8 cellular contexts compared by ENCODE assay signal in the genomic region with DNA sequence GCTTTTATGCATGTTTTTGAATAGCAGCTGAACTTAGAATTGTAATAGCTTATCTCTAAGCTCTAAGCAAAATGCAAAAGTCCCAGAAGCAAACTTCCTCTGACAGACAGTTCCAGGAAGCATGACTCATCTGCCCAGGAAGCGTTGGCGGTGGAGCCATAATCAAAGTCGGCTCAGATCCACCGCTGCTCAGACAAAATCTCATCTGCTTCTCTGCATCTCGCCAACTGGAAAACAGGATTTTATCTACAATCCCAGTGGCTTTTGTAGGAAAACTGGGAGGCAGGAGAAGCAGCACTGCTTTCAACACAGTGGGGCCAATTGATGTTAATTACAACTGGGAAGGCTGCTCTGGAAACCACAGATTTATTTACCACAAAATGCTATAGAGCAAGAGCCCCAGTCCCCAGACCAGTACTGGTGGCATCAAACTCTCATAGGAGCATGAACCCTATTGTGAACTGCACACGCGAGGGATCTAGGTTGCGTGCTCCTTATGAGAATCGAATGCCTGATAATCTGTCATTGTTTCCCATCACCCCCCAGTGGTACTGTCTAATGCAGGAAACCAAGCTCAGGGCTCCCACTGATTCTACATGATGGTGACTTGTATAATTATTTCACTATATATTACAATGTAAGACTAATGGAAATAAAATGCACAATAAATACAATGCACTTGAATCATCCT.
DNase-seq lines count a peak whose midpoint lies in the region; ATAC-seq and TF ChIP-seq lines count a peak whose summit lies in the region.

No MANE protein-coding gene starts in this region.

- H3K27ac ChIP-seq in BLaER1: peak overlapping the region; percentile 27

- ATAC-seq in mucosa of descending colon: peak; percentile 73

- H3K4me1 ChIP-seq in BLaER1: peaks cover 55% of the 10 kb centered on the region
- H3K4me1 ChIP-seq in mucosa of descending colon (ENCODE audit: low read depth): no peaks in the 10 kb centered on the region

- no peaks in the 10 kb centered on the region for H4K20me1 ChIP-seq in BLaER1

- H3K4me2 ChIP-seq in BLaER1: peak overlapping the region; percentile 70

- no peaks in the 10 kb centered on the region for H3K36me3 ChIP-seq in BLaER1
- no peaks in the 10 kb centered on the region for H3K36me3 ChIP-seq in mucosa of descending colon (ENCODE audit: low read depth)

- no peaks in the 10 kb centered on the region for H3K27me3 ChIP-seq in BLaER1

- H3K4me3 ChIP-seq in BLaER1: peak overlapping the region; percentile 32
- no peak overlapping the region for H3K4me3 ChIP-seq in mucosa of descending colon

- H3K9ac ChIP-seq in BLaER1: peak overlapping the region; percentile 11; the same call in 1 of the 2 replicates

- no peaks in the 10 kb centered on the region for H3K9me3 ChIP-seq in BLaER1
- H3K9me3 ChIP-seq in mucosa of descending colon: no peaks in the 10 kb centered on the region

- intact Hi-C loops in mucosa of descending colon (cut with DNase I, micrococcal nuclease): no loop called here

- DNase-seq in Kasumi-1 (lab: John Stamatoyannopoulos, UW) (peak; percentile 90 to 91), dermis microvascular lymphatic vessel endothelial cell (ENCODE audit: low read depth in 2 of 2) (peak; percentile 91 to 98), mucosa of descending colon (peak in 2 of 3 donors; percentile 45 to 64), NCI-H510A (lab: John Stamatoyannopoulos, UW) (no peak), NCI-H1436 treated with DMSO at 0.1 percent for 48 hours (lab: John Stamatoyannopoulos, UW) (no peak)
- DNase-seq in activated CD4-positive, alpha-beta T cell treated with anti-CD3 and anti-CD28 coated beads, Interleukin-2, amount 50 U/mL, for 48 hours: peak; percentile 84 to 90
- DNase-seq in stimulated activated CD8-positive, alpha-beta memory T cell treated with anti-CD3 and anti-CD28 coated beads, Interleukin-2, amount 100 ng/mL, for 48 hours (ENCODE audit: low read depth in 2 of 2): peak; percentile 68 to 74

- no peak for TF ChIP-seq CTCF in mucosa of descending colon (IDR thresholded peaks at IDR 0.05)

Comparison
In these comparisons a context has a peak if more than half of its experiments do, and no peak if none do; other contexts are left out.
1. DNase-seq: peak in Kasumi-1 (2 of 2), activated CD4-positive, alpha-beta T cell treated with anti-CD3 and anti-CD28 coated beads, Interleukin-2, amount 50 U/mL, for 48 hours (2 of 2), dermis microvascular lymphatic vessel endothelial cell (2 of 2), mucosa of descending colon (2 of 3) and stimulated activated CD8-positive, alpha-beta memory T cell treated with anti-CD3 and anti-CD28 coated beads, Interleukin-2, amount 100 ng/mL, for 48 hours (2 of 2); none in NCI-H510A (single experiment) and NCI-H1436 treated with DMSO at 0.1 percent for 48 hours (single experiment).